In genomic region chr6:3261921-3262320, GRCh38 we compare ENCODE assay signal across 1 cellular context.
TF ChIP-seq lines count a peak whose summit lies in the region.

No MANE protein-coding gene starts in this region.

TF ChIP-seq in SK-N-SH, 30 proteins besides CTCF, POLR2A, EP300 and RAD21 (continued from another document):
- TF ChIP-seq FOXJ3 (CRISPR knock-in tag; IDR thresholded peaks at IDR 0.05) (no peak), SIN3A (IDR thresholded peaks at IDR 0.05; ENCODE audit: borderline replicate concordance, low read depth, low read length) (no peak), NRF1 (IDR thresholded peaks at IDR 0.05; ENCODE audit: low read depth, low read length) (no peak), ELF1 (IDR thresholded peaks at IDR 0.05) (no peak), NFIC (IDR thresholded peaks at IDR 0.05; ENCODE audit: borderline replicate concordance) (no peak), GATA2 (CRISPR knock-in tag; IDR thresholded peaks at IDR 0.05) (no peak)
- TF ChIP-seq, protein P1, sequence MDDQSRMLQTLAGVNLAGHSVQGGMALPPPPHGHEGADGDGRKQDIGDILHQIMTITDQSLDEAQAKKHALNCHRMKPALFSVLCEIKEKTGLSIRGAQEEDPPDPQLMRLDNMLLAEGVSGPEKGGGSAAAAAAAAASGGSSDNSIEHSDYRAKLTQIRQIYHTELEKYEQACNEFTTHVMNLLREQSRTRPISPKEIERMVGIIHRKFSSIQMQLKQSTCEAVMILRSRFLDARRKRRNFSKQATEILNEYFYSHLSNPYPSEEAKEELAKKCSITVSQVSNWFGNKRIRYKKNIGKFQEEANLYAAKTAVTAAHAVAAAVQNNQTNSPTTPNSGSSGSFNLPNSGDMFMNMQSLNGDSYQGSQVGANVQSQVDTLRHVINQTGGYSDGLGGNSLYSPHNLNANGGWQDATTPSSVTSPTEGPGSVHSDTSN (IDR thresholded peaks at IDR 0.05) = no peak
- TF ChIP-seq, protein P2, sequence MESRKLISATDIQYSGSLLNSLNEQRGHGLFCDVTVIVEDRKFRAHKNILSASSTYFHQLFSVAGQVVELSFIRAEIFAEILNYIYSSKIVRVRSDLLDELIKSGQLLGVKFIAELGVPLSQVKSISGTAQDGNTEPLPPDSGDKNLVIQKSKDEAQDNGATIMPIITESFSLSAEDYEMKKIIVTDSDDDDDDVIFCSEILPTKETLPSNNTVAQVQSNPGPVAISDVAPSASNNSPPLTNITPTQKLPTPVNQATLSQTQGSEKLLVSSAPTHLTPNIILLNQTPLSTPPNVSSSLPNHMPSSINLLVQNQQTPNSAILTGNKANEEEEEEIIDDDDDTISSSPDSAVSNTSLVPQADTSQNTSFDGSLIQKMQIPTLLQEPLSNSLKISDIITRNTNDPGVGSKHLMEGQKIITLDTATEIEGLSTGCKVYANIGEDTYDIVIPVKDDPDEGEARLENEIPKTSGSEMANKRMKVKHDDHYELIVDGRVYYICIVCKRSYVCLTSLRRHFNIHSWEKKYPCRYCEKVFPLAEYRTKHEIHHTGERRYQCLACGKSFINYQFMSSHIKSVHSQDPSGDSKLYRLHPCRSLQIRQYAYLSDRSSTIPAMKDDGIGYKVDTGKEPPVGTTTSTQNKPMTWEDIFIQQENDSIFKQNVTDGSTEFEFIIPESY (IDR thresholded peaks at IDR 0.05; ENCODE audit: borderline replicate concordance, low read depth) = no peak
- TF ChIP-seq, protein P3, sequence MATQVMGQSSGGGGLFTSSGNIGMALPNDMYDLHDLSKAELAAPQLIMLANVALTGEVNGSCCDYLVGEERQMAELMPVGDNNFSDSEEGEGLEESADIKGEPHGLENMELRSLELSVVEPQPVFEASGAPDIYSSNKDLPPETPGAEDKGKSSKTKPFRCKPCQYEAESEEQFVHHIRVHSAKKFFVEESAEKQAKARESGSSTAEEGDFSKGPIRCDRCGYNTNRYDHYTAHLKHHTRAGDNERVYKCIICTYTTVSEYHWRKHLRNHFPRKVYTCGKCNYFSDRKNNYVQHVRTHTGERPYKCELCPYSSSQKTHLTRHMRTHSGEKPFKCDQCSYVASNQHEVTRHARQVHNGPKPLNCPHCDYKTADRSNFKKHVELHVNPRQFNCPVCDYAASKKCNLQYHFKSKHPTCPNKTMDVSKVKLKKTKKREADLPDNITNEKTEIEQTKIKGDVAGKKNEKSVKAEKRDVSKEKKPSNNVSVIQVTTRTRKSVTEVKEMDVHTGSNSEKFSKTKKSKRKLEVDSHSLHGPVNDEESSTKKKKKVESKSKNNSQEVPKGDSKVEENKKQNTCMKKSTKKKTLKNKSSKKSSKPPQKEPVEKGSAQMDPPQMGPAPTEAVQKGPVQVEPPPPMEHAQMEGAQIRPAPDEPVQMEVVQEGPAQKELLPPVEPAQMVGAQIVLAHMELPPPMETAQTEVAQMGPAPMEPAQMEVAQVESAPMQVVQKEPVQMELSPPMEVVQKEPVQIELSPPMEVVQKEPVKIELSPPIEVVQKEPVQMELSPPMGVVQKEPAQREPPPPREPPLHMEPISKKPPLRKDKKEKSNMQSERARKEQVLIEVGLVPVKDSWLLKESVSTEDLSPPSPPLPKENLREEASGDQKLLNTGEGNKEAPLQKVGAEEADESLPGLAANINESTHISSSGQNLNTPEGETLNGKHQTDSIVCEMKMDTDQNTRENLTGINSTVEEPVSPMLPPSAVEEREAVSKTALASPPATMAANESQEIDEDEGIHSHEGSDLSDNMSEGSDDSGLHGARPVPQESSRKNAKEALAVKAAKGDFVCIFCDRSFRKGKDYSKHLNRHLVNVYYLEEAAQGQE (IDR thresholded peaks at IDR 0.05; ENCODE audit: low read depth, low read length) = no peak
